ENCODE assay signal across 8 cellular contexts in genomic region chr3:114057011-114057347, GRCh38. TPM values are rescaled to one million over a fixed set of nuclear protein-coding genes. Genes with fewer than 3 reads are reported as not detected.
DNase-seq lines count a peak whose midpoint lies in the region; ATAC-seq, FAIRE-seq and TF ChIP-seq lines count a peak whose summit lies in the region.

No MANE protein-coding gene starts in this region.

- TF ChIP-seq POLR2A in H54 (IDR thresholded peaks at IDR 0.05; ENCODE audit: low read depth, low read length), result no peak

- H3K9ac ChIP-seq in neural progenitor cell, result peak overlapping the region; percentile 73

- TF ChIP-seq CTCF in AG04450 (IDR thresholded peaks at IDR 0.05; ENCODE audit: low read depth, low read length) (no peak), dorsolateral prefrontal cortex (IDR thresholded peaks at IDR 0.05 in 54 of 56, conservative IDR thresholded peaks at IDR 0.05 in 2 of 56; ENCODE audit: low read depth in 1 of 56, partially characterized antibody in 56 of 56) (no peak), neural progenitor cell (IDR thresholded peaks at IDR 0.05) (no peak)

- peaks cover 12% of the 10 kb centered on the region for H3K4me1 ChIP-seq in neural progenitor cell

- ATAC-seq in GM21367 (IDR thresholded peaks at IDR 0.05; ENCODE audit: unreplicated experiment), result peak; percentile 5

- intact Hi-C loops in dorsolateral prefrontal cortex (cut with DNase I), result loop anchor here (2.0 to 5.0 kb wide), 3 partner anchors 220 to 360 kb away; partner anchors contain the start of genes ATP6V1A (in 2 of the 2), NAA50 (in 2 of the 2), GRAMD1C (in 1 of the 2) and USF3 (in 1 of the 2)

- H3K79me2 ChIP-seq in neural progenitor cell (ENCODE audit: low read depth), result peaks cover 52% of the 10 kb centered on the region

- H3K4me3 Mint-ChIP-seq in neural progenitor cell, result peak overlapping the region; percentile 97

- no peaks in the 10 kb centered on the region for H3F3A ChIP-seq in neural progenitor cell (ENCODE audit: low read depth)

- peaks cover 11% of the 10 kb centered on the region for H4K20me1 ChIP-seq in neural progenitor cell (ENCODE audit: low read depth)

- H3K27ac Mint-ChIP-seq in neural progenitor cell, result peak overlapping the region; percentile 85

- H3K4me1 Mint-ChIP-seq in neural progenitor cell, result peaks cover 20% of the 10 kb centered on the region

- H3K9me3 ChIP-seq in AG04450 (ENCODE audit: control insufficient read depth, insufficient read depth, low read length) (no peaks in the 10 kb centered on the region), neural progenitor cell (ENCODE audit: low read depth) (no peaks in the 10 kb centered on the region)

- CTCF ChIA-PET in AG04450 (lab: Charles Lee), result interaction anchor here (1.9 kb wide), 1 partner anchor 213 kb away, joined by 7 read pairs; no protein-coding TSS in a partner anchor

- no peak for FAIRE-seq in H54 (lab: Jason Lieb, UNC)

- peak overlapping the region; percentile 95 for H2AFZ ChIP-seq in neural progenitor cell (replicated peaks)

- H3K4me3 ChIP-seq in AG04450 (ENCODE audit: low read depth, low read length) (peak overlapping the region; percentile 95), dorsolateral prefrontal cortex (peak overlapping the region; percentile 60 to 100 (median 88)), neural progenitor cell (peak overlapping the region; percentile 90)
- peak overlapping the region; percentile 84 for H3K4me3 ChIP-seq in Jurkat, Clone E6-1 (ENCODE audit: low read length)

- POLR2A ChIA-PET in AG04450 (lab: Yijun Ruan, JAX), result no interaction called here

- H3K27me3 ChIP-seq in AG04450 (ENCODE audit: control insufficient read depth, insufficient read depth, low read length), result no peaks in the 10 kb centered on the region
- H3K27me3 ChIP-seq in dorsolateral prefrontal cortex, result no peaks in the 10 kb centered on the region
- H3K27me3 ChIP-seq in neural progenitor cell, result no peaks in the 10 kb centered on the region

- no peaks in the 10 kb centered on the region for H3K9me3 Mint-ChIP-seq in neural progenitor cell

- peak overlapping the region; percentile 94 for H3K4me2 ChIP-seq in neural progenitor cell

- DNase-seq in AG04450 (ENCODE audit: low read depth, low spot score), result no peak
- no peak for DNase-seq in Jurkat, Clone E6-1 (ENCODE audit: low read depth, low spot score)
- DNase-seq in dorsolateral prefrontal cortex, result no peak
- no peak for DNase-seq in neural progenitor cell (ENCODE audit: low spot score)
- no peak for DNase-seq in COLO829 (ENCODE audit: low spot score)
- DNase-seq in H4 (ENCODE audit: low spot score), result no peak
- DNase-seq in H54 (ENCODE audit: insufficient read length, low spot score), result no peak

- H3K27ac ChIP-seq in AG04450 (ENCODE audit: low read depth, low read length) (no peak overlapping the region), dorsolateral prefrontal cortex (peak overlapping the region in 44 of 59 donors; percentile 16 to 83 (median 60)), neural progenitor cell (no peak overlapping the region)

- H3K36me3 Mint-ChIP-seq in neural progenitor cell, result no peaks in the 10 kb centered on the region

- H3K36me3 ChIP-seq in neural progenitor cell, result no peaks in the 10 kb centered on the region

- peaks cover 2% of the 10 kb centered on the region for H3K27me3 Mint-ChIP-seq in neural progenitor cell (ENCODE audit: insufficient read depth, low read depth)

RNA-seq across cellular contexts. Expression of gene QTRT2, which starts 0.4 kb away (rescaled TPM):
- polyA plus RNA-seq in AG04450 (2011; rRNA removed), result 7.9 and 10.8 TPM in 2 replicates
- 11.9 and 13.3 TPM in 2 replicates for polyA minus RNA-seq in AG04450 (2011; rRNA and poly(A)+ RNA removed)
- 25.8 TPM for polyA plus RNA-seq in Jurkat, Clone E6-1 (2012; ENCODE audit: insufficient read depth, insufficient read length)
- total RNA-seq in dorsolateral prefrontal cortex, result 10 to 100 TPM in 114 of 120 experiments, 1 to 10 TPM in 6; 7.6 to 24.3 (median 14.9) TPM
- total RNA-seq in neural progenitor cell (ENCODE audit: low replicate concordance), result 28.2 and 32.1 TPM in 2 replicates
- 18.7 and 23.6 TPM in 2 replicates for total RNA-seq in H4 (2014; rRNA removed; shearing (Covaris generic))

RNA-seq across cellular contexts. Expression of gene CCDC191, which starts 0.7 kb away (rescaled TPM):
- 1.7 and 2.3 TPM in 2 replicates for polyA plus RNA-seq in AG04450 (2011; rRNA removed)
- 0.55 and 1.00 TPM in 2 replicates for polyA minus RNA-seq in AG04450 (2011; rRNA and poly(A)+ RNA removed)
- 3.0 TPM for polyA plus RNA-seq in Jurkat, Clone E6-1 (2012; ENCODE audit: insufficient read depth, insufficient read length)
- total RNA-seq in dorsolateral prefrontal cortex, result 10 to 100 TPM in 76 of 120 experiments, 1 to 10 TPM in 44; 5.7 to 20.1 (median 11.1) TPM
- total RNA-seq in neural progenitor cell (ENCODE audit: low replicate concordance), result 4.9 and 6.4 TPM in 2 replicates
- total RNA-seq in H4 (2014; rRNA removed; shearing (Covaris generic)), result 0.43 and 0.56 TPM in 2 replicates

Comparison
In these comparisons a context has a peak if more than half of its experiments do, and no peak if none do; other contexts are left out.
1. H3K27ac ChIP-seq: peak in dorsolateral prefrontal cortex (44 of 59); none in AG04450 (single experiment) and neural progenitor cell (single experiment).
2. Peak in every context shown above with its lines, with median percentiles within 50 percentile points of each other: H3K4me3 ChIP-seq.